9 cellular contexts compared by ENCODE assay signal in the genomic region with DNA sequence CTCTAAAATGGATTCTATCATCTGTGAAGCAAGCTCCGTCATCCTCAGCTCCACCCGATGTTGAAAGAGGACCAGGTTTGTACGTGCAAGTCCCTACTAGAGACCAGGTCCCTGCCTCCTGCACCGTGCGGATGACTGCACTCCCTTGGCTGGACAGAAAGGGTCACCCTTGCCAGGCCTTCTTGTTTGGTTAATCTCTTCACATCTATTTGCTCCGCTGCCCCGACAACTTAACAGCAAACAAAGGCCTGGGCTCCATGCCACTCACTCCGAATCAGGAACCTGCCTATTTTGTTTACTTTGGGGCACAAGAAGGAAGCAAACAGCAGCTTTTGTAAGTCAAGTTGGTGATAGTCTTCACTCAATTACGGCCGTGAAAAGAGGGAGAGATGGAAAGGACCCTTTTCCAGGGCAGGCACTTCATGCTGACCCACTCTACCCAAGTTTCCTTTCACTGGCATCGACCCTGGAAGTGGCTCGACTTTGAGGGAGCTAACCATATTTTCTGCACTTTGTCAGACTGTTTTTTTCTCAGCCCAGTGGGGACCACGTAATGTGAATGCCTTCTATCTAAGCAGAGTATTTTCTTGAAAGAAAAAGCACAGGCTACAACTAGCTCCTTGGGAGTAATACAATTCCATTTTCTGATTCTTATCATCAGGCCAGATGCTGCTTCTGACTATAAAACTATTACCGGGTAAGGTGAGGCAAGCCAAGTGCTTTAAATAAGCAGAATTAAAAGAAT.
DNase-seq lines count a peak whose midpoint lies in the region; ATAC-seq lines count a peak whose summit lies in the region.
"Had no signal": no experiment of that assay in that cellular context is flagged by ENCODE, and none has a peak within 500 bp of the region (broad histone marks: within the 10 kb centered on the region; RNA-seq: fewer than 3 reads in every experiment).

No MANE protein-coding gene starts in this region.

- no peaks in the 10 kb centered on the region for H3K9me3 ChIP-seq in muscle layer of colon (ENCODE audit: low read length)

- H3K27me3 ChIP-seq in muscle layer of colon (ENCODE audit: control insufficient read depth in 1 of 2, insufficient read depth in 2 of 2, low read length in 2 of 2), result no peaks in the 10 kb centered on the region
- H3K27me3 ChIP-seq: BLaER1 had no signal

- H3K27ac ChIP-seq in epithelial cell of prostate, result no peak overlapping the region
- peak overlapping the region; percentile 50 for H3K27ac ChIP-seq in muscle layer of colon (ENCODE audit: low read depth, low read length)
- H3K27ac ChIP-seq: BLaER1 had no signal

- no peak overlapping the region for H3K9ac ChIP-seq in muscle layer of colon (ENCODE audit: low read length)
- H3K9ac ChIP-seq: BLaER1 had no signal

- no peak for ATAC-seq in GM19328 (IDR thresholded peaks at IDR 0.05; ENCODE audit: unreplicated experiment)
- ATAC-seq in GM19395 (IDR thresholded peaks at IDR 0.05; ENCODE audit: unreplicated experiment), result no peak
- ATAC-seq in HG02840 (IDR thresholded peaks at IDR 0.05; ENCODE audit: low FRiP score, unreplicated experiment), result no peak

- peaks cover 40% of the 10 kb centered on the region for H3K4me1 ChIP-seq in muscle layer of colon (ENCODE audit: insufficient read depth, low read length)

- peak; percentile 25 for DNase-seq in AG08396 (ENCODE audit: low spot score)
- DNase-seq in NCI-H446 (lab: John Stamatoyannopoulos, UW), result peak; percentile 55 to 58
- DNase-seq in epithelial cell of prostate (ENCODE audit: low read depth, low spot score), result peak; percentile 82
- DNase-seq in stimulated activated CD4-positive, alpha-beta T cell treated with anti-CD3 and anti-CD28 coated beads, Interleukin-4, amount 100 ng/mL, for 24 hours, result no peak

- no peaks in the 10 kb centered on the region for H3K36me3 ChIP-seq in muscle layer of colon (ENCODE audit: insufficient read depth, low read length)

- peak overlapping the region in 1 of 2 donors; percentile 20 for H3K4me3 ChIP-seq in muscle layer of colon (ENCODE audit: low read depth in 1 of 2, low read length in 2 of 2)
- H3K4me3 ChIP-seq: BLaER1 had no signal
